28 cellular contexts compared by ENCODE assay signal in genomic region chr13:46121597-46122163, GRCh38. TPM values are rescaled to one million over a fixed set of nuclear protein-coding genes. Genes with fewer than 3 reads are reported as not detected.
DNase-seq lines count a peak whose midpoint lies in the region; ATAC-seq, FAIRE-seq and TF ChIP-seq lines count a peak whose summit lies in the region.
"Had no signal": no experiment of that assay in that cellular context is flagged by ENCODE, and none has a peak within 500 bp of the region (broad histone marks: within the 10 kb centered on the region; RNA-seq: fewer than 3 reads in every experiment).

No MANE protein-coding gene starts in this region.

- 78% methylated on average over 4 of the region's 4 CpGs for WGBS in HepG2 (ENCODE audit: low lambda C conversion rate)
- WGBS in thyroid gland, 2 donors = 62 to 63% methylated on average over 4 of the region's 4 CpGs

- FAIRE-seq in HepG2 (lab: Jason Lieb, UNC) = no peak
- no peak for FAIRE-seq in urothelium cell line (lab: Jason Lieb, UNC)
- FAIRE-seq: astrocyte, HTR-8/SVneo, kidney had no signal

- TF ChIP-seq EP300 in HepG2 (IDR thresholded peaks at IDR 0.05; ENCODE audit: low read depth in 2 of 2, low read length in 2 of 2) (no peak), HepG2 (CRISPR knock-in tag; IDR thresholded peaks at IDR 0.05; ENCODE audit: borderline replicate concordance) (no peak)

- no peaks in the 10 kb centered on the region for H3K27me3 Mint-ChIP-seq in activated T-cell treated with anti-CD3 and anti-CD28 coated beads, Interleukin-2, amount 50 U/mL, for 72 hours (ENCODE audit: low read depth)
- peaks cover 0 to 5% (median 2%) of the 10 kb centered on the region in 3 donors for H3K27me3 Mint-ChIP-seq in immature natural killer cell (ENCODE audit: low read depth in 3 of 3)
- H3K27me3 Mint-ChIP-seq: activated CD4-positive, alpha-beta T cell treated with anti-CD3 and anti-CD28 coated beads for 36 hours; activated naive CD8-positive, alpha-beta T cell; memory B cell; naive B cell had no signal

- H3K4me1 ChIP-seq in HepG2 (ENCODE audit: insufficient read depth, low read length) (peaks cover 43% of the 10 kb centered on the region), thyroid gland (peaks cover 20 to 24% of the 10 kb centered on the region in 2 donors)
- H3K4me1 ChIP-seq: esophagus muscularis mucosa, gastrocnemius medialis had no signal

- no TSS peak for BruUV-seq in HepG2 (replicated peaks; lab: Mats Ljungman, UMichigan)

- no peak overlapping the region for H3K9ac ChIP-seq in HepG2 (ENCODE audit: insufficient read depth, low read depth, low read length)

- TF ChIP-seq POLR2A in HepG2 (IDR thresholded peaks at IDR 0.05; ENCODE audit: insufficient read depth in 1 of 2, low read depth in 2 of 2, low read length in 2 of 2) (no peak), thyroid gland (IDR thresholded peaks at IDR 0.05) (no peak)

- H3K4me2 ChIP-seq in HepG2 (ENCODE audit: low read depth, low read length) = peak overlapping the region; percentile 37

- H3K36me3 ChIP-seq in HepG2 (replicated peaks in 1 of 2; ENCODE audit: control insufficient read depth in 1 of 2, insufficient read depth in 2 of 2, low read length in 2 of 2) (no peaks in the 10 kb centered on the region), thyroid gland (no peaks in the 10 kb centered on the region)
- H3K36me3 ChIP-seq: esophagus muscularis mucosa, gastrocnemius medialis, ovary had no signal

- no peaks in the 10 kb centered on the region for H3K79me2 ChIP-seq in HepG2 (ENCODE audit: insufficient read depth, low read length)

- H3K4me1 Mint-ChIP-seq in activated T-cell treated with anti-CD3 and anti-CD28 coated beads, Interleukin-2, amount 50 U/mL, for 72 hours (ENCODE audit: low read depth) = peaks cover 34% of the 10 kb centered on the region
- H3K4me1 Mint-ChIP-seq in immature natural killer cell = peaks cover 40 to 41% of the 10 kb centered on the region in 2 donors

- peaks cover 2 to 7% of the 10 kb centered on the region in 2 donors for H3K36me3 Mint-ChIP-seq in activated T-cell treated with anti-CD3 and anti-CD28 coated beads, Interleukin-2, amount 50 U/mL, for 72 hours (ENCODE audit: insufficient read depth in 2 of 2)
- peaks cover 3 to 10% (median 10%) of the 10 kb centered on the region in 3 donors for H3K36me3 Mint-ChIP-seq in immature natural killer cell

- CTCF ChIA-PET in HepG2 (lab: Yijun Ruan, JAX; ENCODE audit: low intra/inter-chr PET ratio, low total read pairs) = interaction anchor here (1.2 kb wide), 1 partner anchor 39 kb away, joined by 3 read pairs; no protein-coding TSS in a partner anchor

- H3K27ac Mint-ChIP-seq in activated T-cell treated with anti-CD3 and anti-CD28 coated beads, Interleukin-2, amount 50 U/mL, for 72 hours = peak overlapping the region; percentile 66
- peak overlapping the region in 3 of 6 donors; percentile 13 to 53 (median 35) for H3K27ac Mint-ChIP-seq in immature natural killer cell
- H3K27ac Mint-ChIP-seq: activated CD4-positive, alpha-beta T cell treated with anti-CD3 and anti-CD28 coated beads for 36 hours; activated naive CD8-positive, alpha-beta T cell; memory B cell had no signal

- POLR2A ChIA-PET in HepG2 (lab: Yijun Ruan, JAX) = no interaction called here

- in situ Hi-C loops in HepG2 (cut with HindIII; ENCODE audit: extremely low pct_ligation_motif_present, low pct_unique_long_range_greater_than_20kb) = no loop called here

- H3K27me3 ChIP-seq in HepG2 (ENCODE audit: control insufficient read depth in 1 of 2, insufficient read depth in 2 of 2, low read length in 2 of 2) (no peaks in the 10 kb centered on the region), thyroid gland (no peaks in the 10 kb centered on the region)
- H3K27me3 ChIP-seq: esophagus muscularis mucosa, gastrocnemius medialis, ovary had no signal

- H3K9me3 Mint-ChIP-seq in activated T-cell treated with anti-CD3 and anti-CD28 coated beads, Interleukin-2, amount 50 U/mL, for 72 hours = no peaks in the 10 kb centered on the region
- H3K9me3 Mint-ChIP-seq in immature natural killer cell = no peaks in the 10 kb centered on the region
- H3K9me3 Mint-ChIP-seq: memory B cell, naive B cell had no signal

- DNase-seq in activated T-cell treated with anti-CD3 and anti-CD28 coated beads, Interleukin-2, amount 50 U/mL, for 72 hours = no peak
- no peak for DNase-seq in activated T-cell treated with anti-CD3 and anti-CD28 coated beads, Interleukin-2, amount 50 U/mL, for 1 hour
- DNase-seq in caudate nucleus (lab: John Stamatoyannopoulos, UW) = no peak
- DNase-seq in HepG2 (ENCODE audit: low spot score) = peak; percentile 32
- peak; percentile 19 to 35 for DNase-seq in thyroid gland
- no peak for DNase-seq in urothelium cell line (ENCODE audit: low spot score)
- DNase-seq in immature natural killer cell = no peak
- no peak for DNase-seq in COR-L47 (lab: John Stamatoyannopoulos, UW)
- DNase-seq: activated CD4-positive, alpha-beta T cell treated with anti-CD3 and anti-CD28 coated beads for 36 hours; gastrocnemius medialis; kidney; naive B cell; NCI-H1694 treated with DMSO at 0.1 percent for 48 hours; NCI-H774; ovary; right cardiac atrium; SHP77 treated with DMSO at 0.1 percent for 48 hours; stimulated activated CD4-positive, alpha-beta T cell treated with anti-CD3 and anti-CD28 coated beads, Interleukin-12 subunit alpha, Interleukin-12 subunit beta, amount 100 ng/mL, for 4 hours; stimulated activated CD4-positive, alpha-beta T cell treated with anti-CD3 and anti-CD28 coated beads, Interleukin-4, amount 100 ng/mL, for 4 hours; stimulated activated naive CD8-positive, alpha-beta T cell treated with anti-CD3 and anti-CD28 coated beads, Interleukin-15, Interleukin-2, amounts not matched to agents 100 U/mL and 50 U/mL, for 24 hours; T-helper 1 cell had no signal

- H3K27ac ChIP-seq in caudate nucleus (ENCODE audit: low read depth, low read length) (peak overlapping the region; percentile 2), HepG2 (ENCODE audit: extremely low read length, insufficient read depth, low read length) (no peak overlapping the region), thyroid gland (peak overlapping the region; percentile 82 to 93 (median 84))
- H3K27ac ChIP-seq: esophagus muscularis mucosa, gastrocnemius medialis, ovary had no signal

- peak; percentile 10 to 16 for ATAC-seq in activated T-cell treated with anti-CD3 and anti-CD28 coated beads, Interleukin-2, amount 50 U/mL, for 72 hours (replicated peaks in 1 of 2)
- ATAC-seq in HepG2 = peak; percentile 66
- ATAC-seq: activated CD4-positive, alpha-beta T cell treated with anti-CD3 and anti-CD28 coated beads for 36 hours; gastrocnemius medialis; right cardiac atrium; stimulated activated naive CD8-positive, alpha-beta T cell treated with anti-CD3 and anti-CD28 coated beads, Interleukin-15, Interleukin-2, amounts not matched to agents 100 U/mL and 50 U/mL, for 24 hours had no signal

- intact Hi-C loops in HepG2 (cut with micrococcal nuclease; ENCODE audit: unreplicated experiment) = no loop called here
- intact Hi-C loops in thyroid gland (cut with DNase I) = loop anchor here (10.0 kb wide), 1 partner anchor 317 kb away; no protein-coding TSS in a partner anchor

- TF ChIP-seq RAD21 in HepG2 (CRISPR knock-in tag; IDR thresholded peaks at IDR 0.05) = no peak

- TF ChIP-seq CTCF in HepG2 (CRISPR knock-in tag; IDR thresholded peaks at IDR 0.05) (no peak), thyroid gland (IDR thresholded peaks at IDR 0.05) (no peak)

- peak overlapping the region; percentile 35 for H2AFZ ChIP-seq in HepG2 (ENCODE audit: low read length)

- no peak overlapping the region for H3K4me3 Mint-ChIP-seq in activated T-cell treated with anti-CD3 and anti-CD28 coated beads, Interleukin-2, amount 50 U/mL, for 72 hours
- no peak overlapping the region for H3K4me3 Mint-ChIP-seq in immature natural killer cell
- H3K4me3 Mint-ChIP-seq: activated CD4-positive, alpha-beta T cell treated with anti-CD3 and anti-CD28 coated beads for 36 hours; activated naive CD8-positive, alpha-beta T cell; memory B cell; naive B cell had no signal

- H3K9me3 ChIP-seq in HepG2 (ENCODE audit: low read length) = no peaks in the 10 kb centered on the region
- H3K9me3 ChIP-seq in thyroid gland = no peaks in the 10 kb centered on the region
- H3K9me3 ChIP-seq: esophagus muscularis mucosa, gastrocnemius medialis, ovary had no signal

- H3K4me3 ChIP-seq in HepG2 (replicated peaks in 1 of 3; ENCODE audit: insufficient read depth in 1 of 3, low read depth in 2 of 3, low read length in 3 of 3) (no peak overlapping the region), thyroid gland (replicated peaks in 1 of 3) (no peak overlapping the region)
- H3K4me3 ChIP-seq: esophagus muscularis mucosa, gastrocnemius medialis, ovary had no signal

- no peaks in the 10 kb centered on the region for H4K20me1 ChIP-seq in HepG2 (ENCODE audit: insufficient read depth, low read length)

RNA-seq across cellular contexts. Expression of gene CPB2, which starts 16.8 kb away (rescaled TPM):
- total RNA-seq in activated T-cell treated with anti-CD3 and anti-CD28 coated beads, Interleukin-2, amount 50 U/mL, for 72 hours = not detected
- total RNA-seq in HepG2 (2016; rRNA removed; fragmentation: Illumina TruSeq; extraction: Trizol) (94.9 and 140 TPM in 2 replicates), thyroid gland (under 1 TPM in 2 of 4 donors, not detected in 2; 0.67 to 0.83 TPM)
- total RNA-seq in HepG2 (2016; cell fraction: cytosol; rRNA removed; fragmentation: Illumina TruSeq; extraction: Trizol; ENCODE audit: low read depth) = 21.4 and 24.4 TPM in 2 replicates
- 83.3 and 138 TPM in 2 replicates for total RNA-seq in HepG2 (2016; cell fraction: insoluble cytoplasmic fraction; rRNA removed; fragmentation: Illumina TruSeq; extraction: Trizol)
- total RNA-seq in HepG2 (2016; cell fraction: membrane; rRNA removed; fragmentation: Illumina TruSeq; extraction: Trizol) = 39.7 and 47.6 TPM in 2 replicates
- total RNA-seq in HepG2 (2016; cell fraction: nucleus; rRNA removed; fragmentation: Illumina TruSeq; extraction: Trizol) = 117 and 140 TPM in 2 replicates
- polyA plus RNA-seq in HepG2 (2011; rRNA removed) (81.9 and 125 TPM in 2 replicates), immature natural killer cell (not detected)
- polyA plus RNA-seq in HepG2 (2011; cell fraction: cytosol; rRNA removed) = 60.5 and 82.0 TPM in 2 replicates
- 35.1 and 37.2 TPM in 2 replicates for polyA plus RNA-seq in HepG2 (2011; cell fraction: nucleus; rRNA removed)
- polyA plus RNA-seq in HepG2 (2012) = 75.4 and 132 TPM in 2 replicates
- 17.6 and 19.3 TPM in 2 replicates for polyA plus RNA-seq in HepG2 (2016; cell fraction: cytosol; fragmentation: Illumina TruSeq; extraction: Trizol; ENCODE audit: low read depth)
- polyA plus RNA-seq in HepG2 (2016; cell fraction: insoluble cytoplasmic fraction; fragmentation: Illumina TruSeq; extraction: Trizol; ENCODE audit: low read depth) = 78.1 and 84.4 TPM in 2 replicates
- 31.9 and 36.1 TPM in 2 replicates for polyA plus RNA-seq in HepG2 (2016; cell fraction: membrane; fragmentation: Illumina TruSeq; extraction: Trizol; ENCODE audit: low read depth)
- 154 and 161 TPM in 2 replicates for polyA plus RNA-seq in HepG2 (2016; cell fraction: nucleus; fragmentation: Illumina TruSeq; extraction: Trizol; ENCODE audit: insufficient read depth, low read depth)
- 53.0 TPM in 1 of 2 replicates, not detected in the other for polyA minus RNA-seq in HepG2 (2011; rRNA and poly(A)+ RNA removed; ENCODE audit: low replicate concordance)
- polyA minus RNA-seq in HepG2 (2011; cell fraction: cytosol; rRNA and poly(A)+ RNA removed) = 58.8 and 59.0 TPM in 2 replicates
- 70.9 and 76.8 TPM in 2 replicates for polyA minus RNA-seq in HepG2 (2011; cell fraction: nucleus; rRNA and poly(A)+ RNA removed)
- total RNA-seq: activated CD4-positive, alpha-beta T cell treated with anti-CD3 and anti-CD28 coated beads for 36 hours; astrocyte; chondrocyte; esophagus muscularis mucosa; kidney; OCI-LY7; right cardiac atrium had no signal
- polyA plus RNA-seq: ovary, right cardiac atrium had no signal

Comparison
In these comparisons a context has a peak if more than half of its experiments do, and no peak if none do; other contexts are left out.
1. DNase-seq: peak in HepG2 (single experiment) and thyroid gland (2 of 2); none in activated T-cell treated with anti-CD3 and anti-CD28 coated beads, Interleukin-2, amount 50 U/mL, for 72 hours (0 of 2), activated T-cell treated with anti-CD3 and anti-CD28 coated beads, Interleukin-2, amount 50 U/mL, for 1 hour (single experiment), caudate nucleus (0 of 61), urothelium cell line (single experiment), immature natural killer cell (0 of 3) and COR-L47 (single experiment).
2. RNA of gene CPB2, which starts 16.8 kb away (total RNA-seq): 21.4 to 140 TPM in HepG2; 0.67 to 0.83 TPM in thyroid gland and not detected in activated T-cell treated with anti-CD3 and anti-CD28 coated beads, Interleukin-2, amount 50 U/mL, for 72 hours; every median in the first group is over 10 times any median in the second.